In the genomic region with DNA sequence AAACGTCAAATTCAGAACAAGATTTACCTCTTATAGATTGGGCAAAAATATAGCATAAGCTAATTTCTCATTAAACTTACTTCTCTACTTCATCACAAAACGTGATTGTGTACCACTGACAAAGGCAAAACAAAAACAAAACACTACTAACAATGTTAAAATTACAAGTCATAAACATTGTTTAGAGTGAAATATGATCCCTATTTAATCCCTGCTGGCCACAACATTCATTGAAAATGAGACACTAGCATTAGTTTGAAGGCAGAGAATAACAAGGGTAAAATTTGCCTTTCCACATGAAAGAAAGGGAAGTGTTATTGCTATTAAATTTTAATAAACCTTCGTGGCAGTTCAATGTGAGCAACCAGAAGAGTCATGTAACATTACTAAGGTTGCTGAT, we compare ENCODE assay signal across 18 cellular contexts. TPM values are rescaled to one million over a fixed set of nuclear protein-coding genes. Genes with fewer than 3 reads are reported as not detected.
DNase-seq lines count a peak whose midpoint lies in the region; ATAC-seq and TF ChIP-seq lines count a peak whose summit lies in the region.
"Had no signal": no experiment of that assay in that cellular context is flagged by ENCODE, and none has a peak within 500 bp of the region (broad histone marks: within the 10 kb centered on the region; RNA-seq: fewer than 3 reads in every experiment).

No MANE protein-coding gene starts in this region.

- H3K4me1 Mint-ChIP-seq in GM23338, result peaks cover 48% of the 10 kb centered on the region
- peaks cover 58% of the 10 kb centered on the region for H3K4me1 Mint-ChIP-seq in mesothelial cell of epicardium
- H3K4me1 Mint-ChIP-seq: activated T-helper 17 cell treated with anti-CD3 and anti-CD28 coated beads, Interleukin-2, amount 50 U/mL, for 72 hours; CD14-positive monocyte had no signal

- H2AFZ ChIP-seq in GM23338 (no peak overlapping the region), mammary epithelial cell (ENCODE audit: low read depth, low read length) (no peak overlapping the region)

- intact Hi-C loops in mammary epithelial cell (cut with micrococcal nuclease), result no loop called here

- H3K27ac ChIP-seq in GM23338 (ENCODE audit: low read depth), result peak overlapping the region; percentile 9; the same call in 1 of the 2 replicates
- H3K27ac ChIP-seq in ectodermal cell (ENCODE audit: insufficient read depth, low read depth, low read length, poor library complexity, severe bottlenecking), result no peak overlapping the region
- no peak overlapping the region for H3K27ac ChIP-seq in mammary epithelial cell (ENCODE audit: insufficient read depth, low read depth, low read length)
- H3K27ac ChIP-seq: gastroesophageal sphincter, ovary, right lobe of liver had no signal

- H3K79me2 ChIP-seq in GM23338 (replicated peaks; ENCODE audit: insufficient read depth) (peaks cover 79% of the 10 kb centered on the region), mammary epithelial cell (ENCODE audit: insufficient read depth, low read length) (no peaks in the 10 kb centered on the region)

- H3K9ac ChIP-seq in mammary epithelial cell (ENCODE audit: insufficient read depth, low read length), result no peak overlapping the region

- H3K9me2 ChIP-seq in GM23338 (ENCODE audit: insufficient read depth), result no peaks in the 10 kb centered on the region

- H3K4me3 Mint-ChIP-seq in GM23338 (peak overlapping the region; percentile 90), mesothelial cell of epicardium (peak overlapping the region; percentile 97)
- H3K4me3 Mint-ChIP-seq: activated T-helper 17 cell treated with anti-CD3 and anti-CD28 coated beads, Interleukin-2, amount 50 U/mL, for 72 hours; CD14-positive monocyte had no signal

- no peaks in the 10 kb centered on the region for H4K20me1 ChIP-seq in GM23338 (replicated peaks; ENCODE audit: insufficient read depth)
- H4K20me1 ChIP-seq in mammary epithelial cell (ENCODE audit: insufficient read depth, low read length), result no peaks in the 10 kb centered on the region

- CTCF ChIA-PET in mammary epithelial cell (lab: Charles Lee; ENCODE audit: low non-redundant PET), result no interaction called here

- TF ChIP-seq CTCF in GM23338 (conservative IDR thresholded peaks at IDR 0.05; ENCODE audit: low read depth in 2 of 2) (no peak), mesothelial cell of epicardium (IDR thresholded peaks at IDR 0.05; ENCODE audit: unreplicated experiment) (no peak), mammary epithelial cell (conservative IDR thresholded peaks at IDR 0.05 in 1 of 2, IDR thresholded peaks at IDR 0.05 in 1 of 2; ENCODE audit: extremely low read depth in 1 of 2, insufficient read depth in 1 of 2, low read depth in 1 of 2, low read length in 2 of 2) (no peak)

- dilution Hi-C loops in mammary epithelial cell (cut with HindIII; ENCODE audit: low sequenced_read_pairs), result no loop called here

- DNase-seq in GM23338 (ENCODE audit: low spot score), result no peak
- DNase-seq in LHCN-M2 (ENCODE audit: low read depth), result peak; percentile 17
- DNase-seq in mesothelial cell of epicardium (ENCODE audit: low spot score in 2 of 2, unreplicated experiment in 2 of 2), result no peak
- no peak for DNase-seq in DMS79 (lab: John Stamatoyannopoulos, UW)
- no peak for DNase-seq in mammary epithelial cell
- DNase-seq: activated CD4-positive, alpha-beta T cell treated with anti-CD3 and anti-CD28 coated beads for 4 hours; NCI-H2227 treated with DMSO at 0.1 percent for 48 hours; ovary; right lobe of liver; stimulated activated naive CD4-positive, alpha-beta T cell; SW 1271 had no signal

- H3K4me1 ChIP-seq in GM23338 (ENCODE audit: insufficient read depth) (peaks cover 44% of the 10 kb centered on the region), ectodermal cell (ENCODE audit: control insufficient read depth, insufficient read depth, low read length) (peaks cover 26% of the 10 kb centered on the region), mammary epithelial cell (ENCODE audit: insufficient read depth, low read length) (no peaks in the 10 kb centered on the region)
- H3K4me1 ChIP-seq: right lobe of liver had no signal

- H3K27me3 ChIP-seq in GM23338 (ENCODE audit: insufficient read depth) (no peaks in the 10 kb centered on the region), ectodermal cell (ENCODE audit: control insufficient read depth, insufficient read depth, low read length, poor library complexity, severe bottlenecking) (no peaks in the 10 kb centered on the region), mammary epithelial cell (ENCODE audit: insufficient read depth, low read length) (no peaks in the 10 kb centered on the region)
- H3K27me3 ChIP-seq: gastroesophageal sphincter, ovary, right lobe of liver had no signal

- peak overlapping the region; percentile 76 for H3K4me2 ChIP-seq in GM23338
- H3K4me2 ChIP-seq in mammary epithelial cell (ENCODE audit: insufficient read depth, low read depth, low read length), result no peak overlapping the region

- in situ Hi-C loops in mammary epithelial cell (cut with MboI; ENCODE audit: low sequenced_read_pairs in 2 of 2), result no loop called here

- H3K27me3 Mint-ChIP-seq in GM23338 (ENCODE audit: insufficient read depth, low read depth, poor library complexity) (peaks cover 4% of the 10 kb centered on the region), mesothelial cell of epicardium (ENCODE audit: low read depth) (no peaks in the 10 kb centered on the region)
- H3K27me3 Mint-ChIP-seq: activated T-helper 17 cell treated with anti-CD3 and anti-CD28 coated beads, Interleukin-2, amount 50 U/mL, for 72 hours had no signal

- WGBS in ectodermal cell, 2 experiments, result 15 to 22% methylated on average over 3 of the region's 3 CpGs
- WGBS in mammary epithelial cell (ENCODE audit: low coverage, missing lambda C conversion rate), result 61% methylated on average over 3 of the region's 3 CpGs

- ATAC-seq in GM23338, result no peak
- no peak for ATAC-seq in HG03342 (IDR thresholded peaks at IDR 0.05; ENCODE audit: unreplicated experiment)
- ATAC-seq in GM18907 (IDR thresholded peaks at IDR 0.05; ENCODE audit: unreplicated experiment), result no peak
- ATAC-seq: activated T-helper 17 cell treated with anti-CD3 and anti-CD28 coated beads, Interleukin-2, amount 50 U/mL, for 72 hours; gastroesophageal sphincter; HepG2; right lobe of liver had no signal

- no peaks in the 10 kb centered on the region for H3K36me3 ChIP-seq in GM23338 (ENCODE audit: insufficient read depth)
- H3K36me3 ChIP-seq in ectodermal cell (ENCODE audit: control insufficient read depth, insufficient read depth, low read length), result no peaks in the 10 kb centered on the region
- no peaks in the 10 kb centered on the region for H3K36me3 ChIP-seq in mammary epithelial cell (ENCODE audit: insufficient read depth, low read length)
- H3K36me3 ChIP-seq: gastroesophageal sphincter, ovary, right lobe of liver had no signal

- H3K9me3 ChIP-seq in ectodermal cell (ENCODE audit: control insufficient read depth, low read length) (no peaks in the 10 kb centered on the region), mammary epithelial cell (replicated peaks; ENCODE audit: insufficient read depth, low read length) (no peaks in the 10 kb centered on the region)
- H3K9me3 ChIP-seq: gastroesophageal sphincter, ovary, right lobe of liver had no signal

- H3K4me3 ChIP-seq in GM23338, result peak overlapping the region; percentile 49
- peak overlapping the region; percentile 43 for H3K4me3 ChIP-seq in ectodermal cell (ENCODE audit: insufficient read depth, low read depth, low read length)
- H3K4me3 ChIP-seq in mammary epithelial cell (replicated peaks in 1 of 3; ENCODE audit: insufficient read depth in 1 of 3, low read depth in 2 of 3, low read length in 3 of 3), result no peak overlapping the region
- H3K4me3 ChIP-seq: gastroesophageal sphincter, ovary, right lobe of liver had no signal

- H3K27ac Mint-ChIP-seq in GM23338 (peak overlapping the region; percentile 97), mesothelial cell of epicardium (peak overlapping the region; percentile 98)
- H3K27ac Mint-ChIP-seq: activated T-helper 17 cell treated with anti-CD3 and anti-CD28 coated beads, Interleukin-2, amount 50 U/mL, for 72 hours; CD14-positive monocyte had no signal

- no peaks in the 10 kb centered on the region; the same call in 1 of the 2 replicates for H3F3A ChIP-seq in GM23338 (replicated peaks; ENCODE audit: low read depth)

- H3K9me3 Mint-ChIP-seq in GM23338, result peaks cover 4% of the 10 kb centered on the region; the same call in 1 of the 3 replicates
- no peaks in the 10 kb centered on the region for H3K9me3 Mint-ChIP-seq in mesothelial cell of epicardium
- H3K9me3 Mint-ChIP-seq: activated T-helper 17 cell treated with anti-CD3 and anti-CD28 coated beads, Interleukin-2, amount 50 U/mL, for 72 hours had no signal

- no TSS peak for BruUV-seq in mammary epithelial cell (replicated peaks; lab: Mats Ljungman, UMichigan)

- peaks cover 13% of the 10 kb centered on the region; the same call in 2 of the 3 replicates for H3K36me3 Mint-ChIP-seq in GM23338 (ENCODE audit: low read depth)
- H3K36me3 Mint-ChIP-seq in mesothelial cell of epicardium, result peaks cover 1% of the 10 kb centered on the region
- H3K36me3 Mint-ChIP-seq: CD14-positive monocyte had no signal

TF ChIP-seq in GM23338, 12 proteins besides CTCF, POLR2A, EP300 and RAD21 (continues in another document):
- TF ChIP-seq JUNB (IDR thresholded peaks at IDR 0.05; ENCODE audit: unreplicated experiment) (no peak), ZNF114 (CRISPR knock-in tag; IDR thresholded peaks at IDR 0.05) (no peak), POLR2AphosphoS5 (IDR thresholded peaks at IDR 0.05; ENCODE audit: low read depth) (no peak), NANOG (IDR thresholded peaks at IDR 0.05; ENCODE audit: borderline replicate concordance) (no peak), CREB1 (CRISPR knock-in tag; IDR thresholded peaks at IDR 0.05; ENCODE audit: low read depth) (no peak), EZH2phosphoT487 (IDR thresholded peaks at IDR 0.05; ENCODE audit: unreplicated experiment) (no peak)

RNA-seq across cellular contexts. Expression of a gene that starts 45.0 kb away (rescaled TPM):
- 46.4 and 54.5 TPM in 2 replicates for total RNA-seq in GM23338 (2014; rRNA removed; shearing (Covaris generic))
- polyA plus RNA-seq in GM23338 (2016; fragmentation: Nextera tagmentation; extraction: Ambion mirVana) (12.3 and 19.8 TPM in 2 replicates), mammary epithelial cell (6.9 TPM)
- total RNA-seq in LHCN-M2 (2014; rRNA removed) (11.8 and 14.7 TPM in 2 replicates), mesothelial cell of epicardium (43.4 to 50.4 TPM (median 44.4 TPM) in 3 replicates), mammary epithelial cell (10 to 100 TPM in 1 of 2 donors, under 1 TPM in 1; 0.83 to 12.8 TPM)
- polyA plus RNA-seq in LHCN-M2 (2012), result 2.0 TPM
- polyA plus RNA-seq in ectodermal cell (2013, experiment 1 of 4), result 52.0 TPM
- polyA plus RNA-seq in ectodermal cell (2013, experiment 2 of 4), result 81.6 TPM
- 46.8 TPM for polyA plus RNA-seq in ectodermal cell (2013, experiment 3 of 4)
- polyA plus RNA-seq in ectodermal cell (2013, experiment 4 of 4), result 51.8 TPM
- 26.9 TPM for polyA minus RNA-seq in mammary epithelial cell
- polyA plus RNA-seq: CD14-positive monocyte had no signal

Comparison
In these comparisons a context has a peak if more than half of its experiments do, and no peak if none do; other contexts are left out.
1. H3K4me3 ChIP-seq: peak in GM23338 (single experiment) and ectodermal cell (single experiment); none in mammary epithelial cell (0 of 3).